13 cellular contexts compared by ENCODE assay signal in genomic region chr11:72716788-72717435, GRCh38. TPM values are rescaled to one million over a fixed set of nuclear protein-coding genes. Genes with fewer than 3 reads are reported as not detected.
DNase-seq lines count a peak whose midpoint lies in the region; ATAC-seq and TF ChIP-seq lines count a peak whose summit lies in the region.
"Had no signal": no experiment of that assay in that cellular context is flagged by ENCODE, and none has a peak within 500 bp of the region (broad histone marks: within the 10 kb centered on the region; RNA-seq: fewer than 3 reads in every experiment).

No MANE protein-coding gene starts in this region.

- 71 to 97% methylated on average over 6 to 14 of the region's 14 CpGs for WGBS in upper lobe of left lung, 2 donors

- no peaks in the 10 kb centered on the region for H3K27me3 ChIP-seq in dorsolateral prefrontal cortex
- no peaks in the 10 kb centered on the region for H3K27me3 ChIP-seq in upper lobe of left lung

- DNase-seq in natural killer cell (no peak), dorsolateral prefrontal cortex (no peak), nephron progenitor cell (no peak), type B pancreatic cell (ENCODE audit: extremely low spot score, unreplicated experiment) (no peak), T-helper 2 cell (no peak), upper lobe of left lung (no peak), NAMALWA (ENCODE audit: low spot score) (no peak)
- DNase-seq in natural killer cell treated with Interleukin-12 subunit alpha and Interleukin-12 subunit beta and Interleukin-15 and Interleukin-18, amount 100 ng/mL, for 72 hours (ENCODE audit: low spot score), result no peak
- DNase-seq: NCI-H146, NCI-H2029 treated with DMSO at 0.1 percent for 48 hours, Right ventricle myocardium superior had no signal

- no peak for TF ChIP-seq EP300 in upper lobe of left lung (IDR thresholded peaks at IDR 0.05)

- no peak for TF ChIP-seq CTCF in natural killer cell (IDR thresholded peaks at IDR 0.05)
- no peak for TF ChIP-seq CTCF in dorsolateral prefrontal cortex (IDR thresholded peaks at IDR 0.05 in 54 of 56, conservative IDR thresholded peaks at IDR 0.05 in 2 of 56; ENCODE audit: low read depth in 1 of 56, partially characterized antibody in 56 of 56)
- TF ChIP-seq CTCF in nephron progenitor cell (IDR thresholded peaks at IDR 0.05), result no peak
- no peak for TF ChIP-seq CTCF in type B pancreatic cell (conservative IDR thresholded peaks at IDR 0.05)
- TF ChIP-seq CTCF in upper lobe of left lung (IDR thresholded peaks at IDR 0.05), result no peak

- H3K36me3 Mint-ChIP-seq in natural killer cell (no peaks in the 10 kb centered on the region), nephron progenitor cell (ENCODE audit: low read depth) (peaks cover 7% of the 10 kb centered on the region), type B pancreatic cell (no peaks in the 10 kb centered on the region)
- no peaks in the 10 kb centered on the region for H3K36me3 Mint-ChIP-seq in natural killer cell treated with Interleukin-12 subunit alpha and Interleukin-12 subunit beta and Interleukin-15 and Interleukin-18, amount 100 ng/mL, for 72 hours

- intact Hi-C loops in natural killer cell (cut with micrococcal nuclease), result no loop called here
- intact Hi-C loops in dorsolateral prefrontal cortex (cut with DNase I), result no loop called here

- peaks cover 66 to 80% of the 10 kb centered on the region in 2 donors for H3K4me1 Mint-ChIP-seq in natural killer cell
- H3K4me1 Mint-ChIP-seq in natural killer cell treated with Interleukin-12 subunit alpha and Interleukin-12 subunit beta and Interleukin-15 and Interleukin-18, amount 100 ng/mL, for 72 hours (ENCODE audit: low read depth in 2 of 2), result peaks cover 56 to 66% of the 10 kb centered on the region in 2 donors
- peaks cover 59% of the 10 kb centered on the region for H3K4me1 Mint-ChIP-seq in nephron progenitor cell
- H3K4me1 Mint-ChIP-seq in type B pancreatic cell (ENCODE audit: unreplicated experiment), result peaks cover 52% of the 10 kb centered on the region

- H3K27me3 Mint-ChIP-seq in natural killer cell (ENCODE audit: low read depth in 2 of 2), result no peaks in the 10 kb centered on the region
- H3K27me3 Mint-ChIP-seq in natural killer cell treated with Interleukin-12 subunit alpha and Interleukin-12 subunit beta and Interleukin-15 and Interleukin-18, amount 100 ng/mL, for 72 hours, result no peaks in the 10 kb centered on the region
- H3K27me3 Mint-ChIP-seq in nephron progenitor cell (ENCODE audit: low read depth, poor library complexity), result no peaks in the 10 kb centered on the region
- H3K27me3 Mint-ChIP-seq in type B pancreatic cell, result no peaks in the 10 kb centered on the region

- no peaks in the 10 kb centered on the region for H3K9me3 ChIP-seq in upper lobe of left lung
- H3K9me3 ChIP-seq: A549 had no signal

- peaks cover 0 to 36% (median 22%) of the 10 kb centered on the region in 4 donors for H3K36me3 ChIP-seq in upper lobe of left lung

- no peaks in the 10 kb centered on the region for H3K9me3 Mint-ChIP-seq in natural killer cell
- H3K9me3 Mint-ChIP-seq in natural killer cell treated with Interleukin-12 subunit alpha and Interleukin-12 subunit beta and Interleukin-15 and Interleukin-18, amount 100 ng/mL, for 72 hours, result no peaks in the 10 kb centered on the region
- no peaks in the 10 kb centered on the region for H3K9me3 Mint-ChIP-seq in nephron progenitor cell
- H3K9me3 Mint-ChIP-seq in type B pancreatic cell, result no peaks in the 10 kb centered on the region

- no peak for TF ChIP-seq POLR2A in upper lobe of left lung (IDR thresholded peaks at IDR 0.05)

- H3K27ac ChIP-seq in dorsolateral prefrontal cortex (peak overlapping the region in 56 of 59 donors; percentile 4 to 92 (median 72)), upper lobe of left lung (peak overlapping the region in 2 of 4 donors; percentile 4 to 91)
- H3K27ac ChIP-seq: A549, KMS-11 had no signal

- H3K27ac Mint-ChIP-seq in natural killer cell (peak overlapping the region; percentile 75 to 94), nephron progenitor cell (peak overlapping the region; percentile 81), type B pancreatic cell (peak overlapping the region; percentile 86)
- no peak overlapping the region for H3K27ac Mint-ChIP-seq in natural killer cell treated with Interleukin-12 subunit alpha and Interleukin-12 subunit beta and Interleukin-15 and Interleukin-18, amount 100 ng/mL, for 72 hours

- H3K4me3 Mint-ChIP-seq in natural killer cell, result no peak overlapping the region
- H3K4me3 Mint-ChIP-seq in natural killer cell treated with Interleukin-12 subunit alpha and Interleukin-12 subunit beta and Interleukin-15 and Interleukin-18, amount 100 ng/mL, for 72 hours, result no peak overlapping the region
- no peak overlapping the region for H3K4me3 Mint-ChIP-seq in nephron progenitor cell
- H3K4me3 Mint-ChIP-seq in type B pancreatic cell, result no peak overlapping the region

- no peak for ATAC-seq in natural killer cell
- ATAC-seq in natural killer cell treated with Interleukin-12 subunit alpha and Interleukin-12 subunit beta and Interleukin-15 and Interleukin-18, amount 100 ng/mL, for 72 hours, result no peak
- no peak for ATAC-seq in upper lobe of left lung (ENCODE audit: low FRiP score in 2 of 2)
- ATAC-seq: A549 had no signal

- H3K4me3 ChIP-seq in dorsolateral prefrontal cortex (peak overlapping the region in 1 of 59 donors; percentile 2), upper lobe of left lung (no peak overlapping the region)
- H3K4me3 ChIP-seq: A549 had no signal

- H3K4me1 ChIP-seq in upper lobe of left lung, result peaks cover 55 to 76% (median 59%) of the 10 kb centered on the region in 4 donors

RNA-seq across cellular contexts. Expression of gene ARAP1, which starts 35.3 kb away (rescaled TPM):
- total RNA-seq in natural killer cell, result 100 to 1,000 TPM; 293 to 327 (median 296) TPM
- 100 to 1,000 TPM; 206 to 220 TPM for total RNA-seq in natural killer cell treated with Interleukin-12 subunit alpha and Interleukin-12 subunit beta and Interleukin-15 and Interleukin-18, amount 100 ng/mL, for 72 hours
- 100 to 1,000 TPM in 8 of 120 experiments, 10 to 100 TPM in 112; 42.2 to 126 (median 68.6) TPM for total RNA-seq in dorsolateral prefrontal cortex
- 80.5 and 149 TPM in 2 replicates for total RNA-seq in type B pancreatic cell (ENCODE audit: low replicate concordance)
- total RNA-seq in upper lobe of left lung, result 1,000 to 10,000 TPM in 1 of 6 donors, 100 to 1,000 TPM in 5; 217 to 1,154 (median 269) TPM

RNA-seq across cellular contexts. Expression of gene PDE2A, which starts 42.7 kb away (rescaled TPM):
- total RNA-seq in natural killer cell (10 to 100 TPM in 1 of 3 donors, 1 to 10 TPM in 2; 8.7 to 11.9 (median 9.0) TPM), dorsolateral prefrontal cortex (100 to 1,000 TPM in 119 of 120 experiments, 10 to 100 TPM in 1; 92.8 to 412 (median 240) TPM), type B pancreatic cell (ENCODE audit: low replicate concordance) (2.8 and 3.8 TPM in 2 replicates), upper lobe of left lung (10 to 100 TPM in 4 of 6 donors, 1 to 10 TPM in 2; 4.7 to 46.1 (median 16.7) TPM)
- 1 to 10 TPM; 2.5 to 7.7 TPM for total RNA-seq in natural killer cell treated with Interleukin-12 subunit alpha and Interleukin-12 subunit beta and Interleukin-15 and Interleukin-18, amount 100 ng/mL, for 72 hours

Comparison
In these comparisons a context has a peak if more than half of its experiments do, and no peak if none do; other contexts are left out.
1. H3K27ac Mint-ChIP-seq: peak in natural killer cell (2 of 2), nephron progenitor cell (single experiment) and type B pancreatic cell (single experiment); none in natural killer cell treated with Interleukin-12 subunit alpha and Interleukin-12 subunit beta and Interleukin-15 and Interleukin-18, amount 100 ng/mL, for 72 hours (0 of 2).